12 cellular contexts compared by ENCODE assay signal in the genomic region with DNA sequence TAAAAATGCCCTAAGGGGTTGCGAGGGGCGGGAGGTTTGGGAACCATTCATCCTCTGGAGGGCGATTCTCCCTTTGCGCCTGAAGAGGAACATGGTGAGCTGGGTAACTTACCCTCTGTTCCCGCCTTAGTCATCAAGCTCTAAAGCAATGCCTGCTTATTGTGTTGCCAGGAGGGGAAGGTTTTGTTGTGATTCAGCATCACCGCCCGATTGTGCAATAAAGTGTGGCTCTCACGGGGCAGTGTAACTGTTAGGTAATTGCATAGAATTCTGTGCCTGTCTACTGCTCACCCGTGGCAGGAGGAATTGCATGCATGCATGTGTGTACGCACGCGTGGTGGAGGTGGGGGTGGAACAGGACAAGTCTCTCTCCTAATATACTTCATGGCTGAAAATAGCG.
DNase-seq lines count a peak whose midpoint lies in the region; ATAC-seq and TF ChIP-seq lines count a peak whose summit lies in the region.
"Had no signal": no experiment of that assay in that cellular context is flagged by ENCODE, and none has a peak within 500 bp of the region (broad histone marks: within the 10 kb centered on the region; RNA-seq: fewer than 3 reads in every experiment).

No MANE protein-coding gene starts in this region.

- peaks cover 14 to 20% of the 10 kb centered on the region in 2 experiments for H3K4me1 ChIP-seq in neutrophil (ENCODE audit: control insufficient read depth in 1 of 2, insufficient read depth in 1 of 2, low read depth in 1 of 2, low read length in 1 of 2)

- H3K27me3 Mint-ChIP-seq in dendritic cell treated with granulocyte-macrophage colony-stimulating factor and Interleukin-4, amounts not matched to agents 40 ng/mL and 50 ng/mL, for 4 days = no peaks in the 10 kb centered on the region
- no peaks in the 10 kb centered on the region for H3K27me3 Mint-ChIP-seq in endothelial cell (ENCODE audit: unreplicated experiment)

- no peak for ATAC-seq in GM18519 (IDR thresholded peaks at IDR 0.05; ENCODE audit: low FRiP score, unreplicated experiment)
- ATAC-seq in HG02610 (IDR thresholded peaks at IDR 0.05; ENCODE audit: unreplicated experiment) = no peak

- no peak overlapping the region for H3K4me3 ChIP-seq in neutrophil (ENCODE audit: low read depth in 1 of 2, low read length in 1 of 2)
- H3K4me3 ChIP-seq: skin epidermis had no signal

- DNase-seq in EL (peak; percentile 75), MV-4-11 (lab: John Stamatoyannopoulos, UW) (peak; percentile 96), anterior cingulate cortex (lab: John Stamatoyannopoulos, UW) (no peak), endothelial cell (ENCODE audit: low spot score) (no peak)
- DNase-seq: activated naive CD4-positive, alpha-beta T cell treated with Interleukin-2 at 50 U/mL for 16 hours; Karpas-422 had no signal

- no peak overlapping the region for H3K4me3 Mint-ChIP-seq in dendritic cell treated with granulocyte-macrophage colony-stimulating factor and Interleukin-4, amounts not matched to agents 40 ng/mL and 50 ng/mL, for 4 days
- no peak overlapping the region for H3K4me3 Mint-ChIP-seq in endothelial cell (ENCODE audit: unreplicated experiment)
- H3K4me3 Mint-ChIP-seq: memory B cell had no signal

- intact Hi-C loops in dendritic cell treated with granulocyte-macrophage colony-stimulating factor and Interleukin-4, amounts not matched to agents 40 ng/mL and 50 ng/mL, for 4 days (cut with micrococcal nuclease) = loop anchor here (5.0 kb wide), 1 partner anchor 142 kb away; no protein-coding TSS in a partner anchor

- peak overlapping the region; percentile 61 for H3K27ac Mint-ChIP-seq in dendritic cell treated with granulocyte-macrophage colony-stimulating factor and Interleukin-4, amounts not matched to agents 40 ng/mL and 50 ng/mL, for 4 days
- H3K27ac Mint-ChIP-seq in endothelial cell (ENCODE audit: unreplicated experiment) = no peak overlapping the region
- H3K27ac Mint-ChIP-seq: memory B cell had no signal

- H3K36me3 Mint-ChIP-seq in dendritic cell treated with granulocyte-macrophage colony-stimulating factor and Interleukin-4, amounts not matched to agents 40 ng/mL and 50 ng/mL, for 4 days (ENCODE audit: low read depth) = no peaks in the 10 kb centered on the region
- H3K36me3 Mint-ChIP-seq in endothelial cell (ENCODE audit: low read depth, unreplicated experiment) = no peaks in the 10 kb centered on the region
- H3K36me3 Mint-ChIP-seq: memory B cell had no signal

- TF ChIP-seq CTCF in neutrophil (IDR thresholded peaks at IDR 0.05) = no peak
- TF ChIP-seq CTCF in endothelial cell (IDR thresholded peaks at IDR 0.05; ENCODE audit: unreplicated experiment) = no peak

- H3K27ac ChIP-seq in neutrophil = peak overlapping the region; percentile 41
- H3K27ac ChIP-seq: skin epidermis had no signal

- H3K9me3 ChIP-seq in neutrophil = no peaks in the 10 kb centered on the region

- H3K9me3 Mint-ChIP-seq in dendritic cell treated with granulocyte-macrophage colony-stimulating factor and Interleukin-4, amounts not matched to agents 40 ng/mL and 50 ng/mL, for 4 days = no peaks in the 10 kb centered on the region
- no peaks in the 10 kb centered on the region for H3K9me3 Mint-ChIP-seq in endothelial cell (ENCODE audit: unreplicated experiment)
- H3K9me3 Mint-ChIP-seq: memory B cell had no signal

- H3K27me3 ChIP-seq in neutrophil = no peaks in the 10 kb centered on the region

- no peaks in the 10 kb centered on the region for H3K36me3 ChIP-seq in neutrophil

- H3K4me1 Mint-ChIP-seq in dendritic cell treated with granulocyte-macrophage colony-stimulating factor and Interleukin-4, amounts not matched to agents 40 ng/mL and 50 ng/mL, for 4 days (ENCODE audit: low read depth) = peaks cover 41% of the 10 kb centered on the region
- H3K4me1 Mint-ChIP-seq in endothelial cell (ENCODE audit: unreplicated experiment) = no peaks in the 10 kb centered on the region

Comparison
In these comparisons a context has a peak if more than half of its experiments do, and no peak if none do; other contexts are left out.
1. DNase-seq: peak in EL (single experiment) and MV-4-11 (single experiment); none in anterior cingulate cortex (0 of 58) and endothelial cell (single experiment).